In the genomic region with DNA sequence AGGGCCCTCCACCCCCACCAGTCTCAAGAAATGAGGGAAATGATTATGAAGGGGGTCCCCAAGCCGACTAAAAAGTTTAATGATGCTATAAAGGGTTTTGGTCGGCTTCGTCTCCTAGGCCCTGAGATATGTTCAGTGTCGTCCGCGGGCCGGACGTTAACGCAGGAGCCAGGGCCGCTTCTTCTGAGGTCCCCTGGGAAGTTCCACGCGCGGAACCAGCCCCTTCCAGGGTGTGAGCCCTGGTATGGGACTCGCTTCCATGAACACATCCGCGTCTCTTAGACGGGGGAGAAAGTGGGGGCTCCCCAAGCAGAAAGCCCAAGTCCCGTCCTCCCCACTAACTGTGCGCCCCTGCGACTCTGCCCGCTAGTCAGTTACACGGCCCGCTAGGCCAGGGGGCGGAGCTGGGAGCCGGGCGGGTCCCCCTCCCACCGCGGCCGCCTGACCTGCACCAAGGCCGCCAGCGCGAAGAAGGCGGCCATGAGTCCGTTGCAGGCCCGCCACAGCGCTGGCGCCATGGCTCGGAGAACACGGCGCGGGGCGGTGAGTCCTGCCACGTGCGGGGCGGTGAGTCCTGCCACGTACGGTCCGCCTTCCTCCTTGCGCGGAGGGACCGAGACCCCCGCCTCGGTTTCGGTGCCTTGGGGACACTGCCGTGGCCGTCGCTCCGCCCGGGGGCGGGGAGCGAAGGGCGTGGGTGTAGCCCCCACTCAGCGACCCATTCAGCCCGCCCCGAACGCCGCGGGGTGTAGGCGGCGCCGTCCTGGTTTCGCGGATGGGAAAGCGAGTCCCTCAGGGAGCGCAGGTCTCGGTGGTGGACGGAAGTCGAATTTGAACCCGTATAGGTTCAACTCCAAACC, we compare ENCODE assay signal across 8 cellular contexts. TPM values are rescaled to one million over a fixed set of nuclear protein-coding genes. Genes with fewer than 3 reads are reported as not detected.
DNase-seq lines count a peak whose midpoint lies in the region; ATAC-seq and TF ChIP-seq lines count a peak whose summit lies in the region.

A gene (minus strand): TSS at position 690 of the 860 bp plus-strand sequence. CDS start 172 bp downstream, at position 518.

- H3K4me1 Mint-ChIP-seq in nephron progenitor cell: peaks cover 16% of the 10 kb centered on the region

- peak; percentile 86 for DNase-seq in ELR (ENCODE audit: low read depth)
- DNase-seq in GM23248: peak; percentile 89
- peak; percentile 13 for DNase-seq in NCI-H510A (lab: John Stamatoyannopoulos, UW)
- DNase-seq in activated naive CD4-positive, alpha-beta T cell treated with Interleukin-2 at 50 U/mL for 16 hours: peak; percentile 41
- peak in 1 of 2 donors; percentile 11 for DNase-seq in foreskin keratinocyte
- peak; percentile 82 for DNase-seq in nephron progenitor cell
- no peak for DNase-seq in NCI-H146 treated with DMSO at 0.1 percent for 48 hours (lab: John Stamatoyannopoulos, UW; ENCODE audit: unreplicated experiment)

- H3K36me3 ChIP-seq in GM23248 (ENCODE audit: low read depth): no peaks in the 10 kb centered on the region

- H3F3A ChIP-seq in GM23248 (ENCODE audit: insufficient read depth): 0 out of 2 replicates have a peak, but pooled peaks cover 8% of the 10 kb centered on the region

- H3K36me3 Mint-ChIP-seq in nephron progenitor cell (ENCODE audit: low read depth): no peaks in the 10 kb centered on the region

- H3K4me1 ChIP-seq in GM23248 (ENCODE audit: insufficient read depth) (peaks cover 10% of the 10 kb centered on the region), foreskin keratinocyte (peaks cover 5% of the 10 kb centered on the region)

- in situ Hi-C loops in GM23248 (cut with MboI): no loop called here

- H3K9me2 ChIP-seq in GM23248 (ENCODE audit: insufficient read depth): no peaks in the 10 kb centered on the region

- H3K4me3 Mint-ChIP-seq in nephron progenitor cell: peak within 1 kb of the TSS; percentile 95

- H3K27me3 ChIP-seq in GM23248 (replicated peaks; ENCODE audit: insufficient read depth) (no peaks in the 10 kb centered on the region), foreskin keratinocyte (no peaks in the 10 kb centered on the region)

- H3K27ac Mint-ChIP-seq in nephron progenitor cell: no peak within 1 kb of the TSS

- peak within 1 kb of the TSS; percentile 89 for H2AFZ ChIP-seq in GM23248

- no peak for TF ChIP-seq CTCF in foreskin keratinocyte (conservative IDR thresholded peaks at IDR 0.05)
- TF ChIP-seq CTCF in nephron progenitor cell (IDR thresholded peaks at IDR 0.05): no peak

- WGBS in GM23248 (ENCODE audit: low coverage in 1 of 2, low lambda C conversion rate in 2 of 2, missing lambda C conversion rate in 2 of 2), 2 experiments: 1 to 3% methylated on average over 71 to 75 of the region's 79 CpGs

- H3K9me3 ChIP-seq in GM23248 (ENCODE audit: low read depth): no peaks in the 10 kb centered on the region

- no peaks in the 10 kb centered on the region for H3K79me2 ChIP-seq in GM23248 (ENCODE audit: insufficient read depth)

- H3K4me3 ChIP-seq in GM23248: peak within 1 kb of the TSS; percentile 78

- peak; percentile 78 for ATAC-seq in foreskin keratinocyte

- peak within 1 kb of the TSS; percentile 82 for H3K4me2 ChIP-seq in GM23248 (ENCODE audit: unreplicated experiment)

- H3K27ac ChIP-seq in GM23248: peak within 1 kb of the TSS; percentile 84
- H3K27ac ChIP-seq in foreskin keratinocyte: peak within 1 kb of the TSS; percentile 18
- peak within 1 kb of the TSS; percentile 56 for H3K27ac ChIP-seq in temporal lobe (ENCODE audit: low read depth, low read length)

- peak within 1 kb of the TSS; percentile 92 for H3K9ac ChIP-seq in GM23248

- no peaks in the 10 kb centered on the region for H3K9me3 Mint-ChIP-seq in nephron progenitor cell

- peaks cover 22% of the 10 kb centered on the region for H3K27me3 Mint-ChIP-seq in nephron progenitor cell (ENCODE audit: low read depth, poor library complexity)

- H4K20me1 ChIP-seq in GM23248 (ENCODE audit: insufficient read depth): no peaks in the 10 kb centered on the region

RNA-seq across cellular contexts. Expression of the gene that starts here (rescaled TPM):
- 0.54 and 5.6 TPM in 2 replicates for total RNA-seq in GM23248 (2014; rRNA removed; shearing (Covaris generic))
- polyA plus RNA-seq in GM23248 (2016; fragmentation: Nextera tagmentation; extraction: Ambion mirVana) (8.0 and 9.5 TPM in 2 replicates), foreskin keratinocyte (2.0 and 2.5 TPM in 2 replicates)
- total RNA-seq in foreskin keratinocyte (1.2 and 1.3 TPM in 2 replicates), temporal lobe (0.98 TPM)

Comparison
In these comparisons a context has a peak if more than half of its experiments do, and no peak if none do; other contexts are left out.
1. H3K27ac ChIP-seq: peak in every context shown above with its lines; median percentile 84 in GM23248; 56 in temporal lobe; 18 in foreskin keratinocyte.